8 cellular contexts compared by ENCODE assay signal in the genomic region with DNA sequence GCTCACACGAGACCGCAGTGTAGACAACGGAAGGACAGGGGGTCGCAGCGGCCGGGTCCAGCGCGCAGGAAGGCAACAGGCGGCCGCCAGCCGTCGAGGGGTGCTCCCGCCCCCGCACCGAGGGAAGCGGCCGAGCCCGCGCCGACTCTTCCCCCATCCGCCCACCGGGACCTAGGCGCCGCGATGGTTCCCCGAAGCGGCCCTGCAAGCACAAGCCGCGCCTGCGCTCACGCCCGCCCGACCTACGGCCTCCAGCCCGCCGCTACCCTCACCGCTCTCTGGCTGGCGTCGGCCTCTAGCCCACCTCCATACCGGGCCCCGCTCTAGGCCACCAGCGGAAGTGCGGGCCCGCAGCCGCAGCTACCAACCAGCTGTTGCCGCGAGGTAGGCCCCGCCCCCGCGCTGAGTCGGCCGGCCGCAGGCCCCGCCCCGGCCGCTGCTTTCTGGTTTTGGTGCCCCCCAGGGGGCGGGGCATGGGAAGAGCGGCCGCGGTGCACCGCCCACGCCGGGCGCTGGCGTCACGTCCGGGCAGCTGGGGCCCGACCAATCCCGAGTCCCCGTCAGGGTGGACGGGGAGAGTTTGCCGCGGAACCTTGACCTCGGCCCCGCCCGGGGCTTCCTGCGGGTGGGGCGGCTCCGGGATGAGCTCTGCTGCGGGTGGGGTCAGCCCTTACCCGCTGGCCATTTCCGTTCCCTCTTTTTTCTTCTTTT.
A peak's percentile ranks its signal among the peaks of the same experiment; 100 is the strongest.
DNase-seq lines count a peak whose midpoint lies in the region; ATAC-seq and TF ChIP-seq lines count a peak whose summit lies in the region.

A gene with protein sequence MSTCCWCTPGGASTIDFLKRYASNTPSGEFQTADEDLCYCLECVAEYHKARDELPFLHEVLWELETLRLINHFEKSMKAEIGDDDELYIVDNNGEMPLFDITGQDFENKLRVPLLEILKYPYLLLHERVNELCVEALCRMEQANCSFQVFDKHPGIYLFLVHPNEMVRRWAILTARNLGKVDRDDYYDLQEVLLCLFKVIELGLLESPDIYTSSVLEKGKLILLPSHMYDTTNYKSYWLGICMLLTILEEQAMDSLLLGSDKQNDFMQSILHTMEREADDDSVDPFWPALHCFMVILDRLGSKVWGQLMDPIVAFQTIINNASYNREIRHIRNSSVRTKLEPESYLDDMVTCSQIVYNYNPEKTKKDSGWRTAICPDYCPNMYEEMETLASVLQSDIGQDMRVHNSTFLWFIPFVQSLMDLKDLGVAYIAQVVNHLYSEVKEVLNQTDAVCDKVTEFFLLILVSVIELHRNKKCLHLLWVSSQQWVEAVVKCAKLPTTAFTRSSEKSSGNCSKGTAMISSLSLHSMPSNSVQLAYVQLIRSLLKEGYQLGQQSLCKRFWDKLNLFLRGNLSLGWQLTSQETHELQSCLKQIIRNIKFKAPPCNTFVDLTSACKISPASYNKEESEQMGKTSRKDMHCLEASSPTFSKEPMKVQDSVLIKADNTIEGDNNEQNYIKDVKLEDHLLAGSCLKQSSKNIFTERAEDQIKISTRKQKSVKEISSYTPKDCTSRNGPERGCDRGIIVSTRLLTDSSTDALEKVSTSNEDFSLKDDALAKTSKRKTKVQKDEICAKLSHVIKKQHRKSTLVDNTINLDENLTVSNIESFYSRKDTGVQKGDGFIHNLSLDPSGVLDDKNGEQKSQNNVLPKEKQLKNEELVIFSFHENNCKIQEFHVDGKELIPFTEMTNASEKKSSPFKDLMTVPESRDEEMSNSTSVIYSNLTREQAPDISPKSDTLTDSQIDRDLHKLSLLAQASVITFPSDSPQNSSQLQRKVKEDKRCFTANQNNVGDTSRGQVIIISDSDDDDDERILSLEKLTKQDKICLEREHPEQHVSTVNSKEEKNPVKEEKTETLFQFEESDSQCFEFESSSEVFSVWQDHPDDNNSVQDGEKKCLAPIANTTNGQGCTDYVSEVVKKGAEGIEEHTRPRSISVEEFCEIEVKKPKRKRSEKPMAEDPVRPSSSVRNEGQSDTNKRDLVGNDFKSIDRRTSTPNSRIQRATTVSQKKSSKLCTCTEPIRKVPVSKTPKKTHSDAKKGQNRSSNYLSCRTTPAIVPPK (N-terminal part only) (minus strand): TSS at position 342 of the 711 bp plus-strand sequence. CDS start 5,558 bp downstream, outside the sequence.

- peak; percentile 82 for ATAC-seq in HG02623 (IDR thresholded peaks at IDR 0.05; ENCODE audit: unreplicated experiment)
- ATAC-seq in SK-N-SH treated with all-trans-retinoic acid at 6 μM for 48 hours: peak; percentile 96

- no peaks in the 10 kb centered on the region for H3K27me3 Mint-ChIP-seq in activated naive CD4-positive, alpha-beta T cell treated with anti-CD3 and anti-CD28 coated beads, Interleukin-2, amount 50 U/mL, for 24 hours

- no peak for TF ChIP-seq CTCF in GM10266 (IDR thresholded peaks at IDR 0.05; ENCODE audit: control insufficient read depth, insufficient read depth, low read depth, missing control alignments)

- H3K36me3 Mint-ChIP-seq in activated naive CD4-positive, alpha-beta T cell treated with anti-CD3 and anti-CD28 coated beads, Interleukin-2, amount 50 U/mL, for 24 hours: peaks cover 15% of the 10 kb centered on the region

- H3K4me3 Mint-ChIP-seq in activated naive CD4-positive, alpha-beta T cell treated with anti-CD3 and anti-CD28 coated beads, Interleukin-2, amount 50 U/mL, for 24 hours: peak within 1 kb of the TSS; percentile 95

- peaks cover 42% of the 10 kb centered on the region for H3K4me1 Mint-ChIP-seq in activated naive CD4-positive, alpha-beta T cell treated with anti-CD3 and anti-CD28 coated beads, Interleukin-2, amount 50 U/mL, for 24 hours

- H3K9me3 Mint-ChIP-seq in activated naive CD4-positive, alpha-beta T cell treated with anti-CD3 and anti-CD28 coated beads, Interleukin-2, amount 50 U/mL, for 24 hours: no peaks in the 10 kb centered on the region

- DNase-seq in GM10266 (ENCODE audit: extremely low spot score) (peak; percentile 99), NCI-H1092 treated with DMSO at 0.1 percent for 48 hours (lab: John Stamatoyannopoulos, UW) (peak; percentile 96), globus pallidus (ENCODE audit: low spot score) (peak; percentile 98), nucleus accumbens (lab: John Stamatoyannopoulos, UW) (peak; percentile 75 to 99 (median 94)), superior temporal gyrus (ENCODE audit: extremely low spot score) (peak; percentile 97)

- peak within 1 kb of the TSS; percentile 99 for H3K27ac Mint-ChIP-seq in activated naive CD4-positive, alpha-beta T cell treated with anti-CD3 and anti-CD28 coated beads, Interleukin-2, amount 50 U/mL, for 24 hours

TF ChIP-seq in SK-N-SH treated with all-trans-retinoic acid at 6 μM for 48 hours, 23 proteins besides CTCF, POLR2A, EP300 and RAD21:
- TF ChIP-seq TCF4 (CRISPR knock-in tag; IDR thresholded peaks at IDR 0.05; ENCODE audit: borderline replicate concordance) (no peak), ZNF565 (CRISPR knock-in tag; conservative IDR thresholded peaks at IDR 0.05; ENCODE audit: low read depth) (no peak), CSDC2 (CRISPR knock-in tag; IDR thresholded peaks at IDR 0.05) (0 out of 2 replicates have a peak, but pooled peaks have one; percentile 55), OSR1 (CRISPR knock-in tag; IDR thresholded peaks at IDR 0.05) (no peak), GLIS3 (CRISPR knock-in tag; IDR thresholded peaks at IDR 0.05) (0 out of 2 replicates have a peak, but pooled peaks have one; percentile 53)
- TF ChIP-seq, protein P1, sequence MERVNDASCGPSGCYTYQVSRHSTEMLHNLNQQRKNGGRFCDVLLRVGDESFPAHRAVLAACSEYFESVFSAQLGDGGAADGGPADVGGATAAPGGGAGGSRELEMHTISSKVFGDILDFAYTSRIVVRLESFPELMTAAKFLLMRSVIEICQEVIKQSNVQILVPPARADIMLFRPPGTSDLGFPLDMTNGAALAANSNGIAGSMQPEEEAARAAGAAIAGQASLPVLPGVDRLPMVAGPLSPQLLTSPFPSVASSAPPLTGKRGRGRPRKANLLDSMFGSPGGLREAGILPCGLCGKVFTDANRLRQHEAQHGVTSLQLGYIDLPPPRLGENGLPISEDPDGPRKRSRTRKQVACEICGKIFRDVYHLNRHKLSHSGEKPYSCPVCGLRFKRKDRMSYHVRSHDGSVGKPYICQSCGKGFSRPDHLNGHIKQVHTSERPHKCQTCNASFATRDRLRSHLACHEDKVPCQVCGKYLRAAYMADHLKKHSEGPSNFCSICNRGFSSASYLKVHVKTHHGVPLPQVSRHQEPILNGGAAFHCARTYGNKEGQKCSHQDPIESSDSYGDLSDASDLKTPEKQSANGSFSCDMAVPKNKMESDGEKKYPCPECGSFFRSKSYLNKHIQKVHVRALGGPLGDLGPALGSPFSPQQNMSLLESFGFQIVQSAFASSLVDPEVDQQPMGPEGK (CRISPR knock-in tag; IDR thresholded peaks at IDR 0.05; ENCODE audit: borderline replicate concordance): peak; percentile 96; the same call in 1 of the 2 replicates

Comparison
In these comparisons a context has a peak if more than half of its experiments do, and no peak if none do; other contexts are left out.
1. Peak in every context shown above with its lines: DNase-seq and ATAC-seq.